Comparison of ENCODE assay signal across 20 cellular contexts in genomic region chr7:116665447-116665996, GRCh38. TPM values are rescaled to one million over a fixed set of nuclear protein-coding genes. Genes with fewer than 3 reads are reported as not detected.
DNase-seq lines count a peak whose midpoint lies in the region; ATAC-seq, FAIRE-seq and TF ChIP-seq lines count a peak whose summit lies in the region.
"Had no signal": no experiment of that assay in that cellular context is flagged by ENCODE, and none has a peak within 500 bp of the region (broad histone marks: within the 10 kb centered on the region; RNA-seq: fewer than 3 reads in every experiment).

No MANE protein-coding gene starts in this region.

- H4K20me1 ChIP-seq in K562 (replicated peaks; ENCODE audit: control insufficient read depth, insufficient read depth, low read length): no peaks in the 10 kb centered on the region

- ATAC-seq in K562: no peak
- ATAC-seq in HG03039 (IDR thresholded peaks at IDR 0.05; ENCODE audit: unreplicated experiment): no peak
- ATAC-seq: GM12878 had no signal

- no peaks in the 10 kb centered on the region for H3K9me1 ChIP-seq in K562 (ENCODE audit: control insufficient read depth, insufficient read depth, low read length)

- no peaks in the 10 kb centered on the region for H3K79me2 ChIP-seq in K562 (ENCODE audit: control insufficient read depth, insufficient read depth, low read length)

- intact Hi-C loops in K562 (cut with micrococcal nuclease) (no loop called here), A673 (cut with micrococcal nuclease; ENCODE audit: unreplicated experiment) (no loop called here)

- TF ChIP-seq POLR2A in K562 (conservative IDR thresholded peaks at IDR 0.05): no peak

- FAIRE-seq in K562 (lab: Jason Lieb, UNC): no peak
- FAIRE-seq: GM12878 had no signal

- H3K4me2 ChIP-seq in K562 (ENCODE audit: insufficient read depth, low read length): no peak overlapping the region

- TF ChIP-seq RAD21 in K562 (CRISPR knock-in tag; conservative IDR thresholded peaks at IDR 0.05 in 1 of 2, IDR thresholded peaks at IDR 0.05 in 1 of 2): no peak

- no peaks in the 10 kb centered on the region for H3K9me3 ChIP-seq in K562 (replicated peaks; ENCODE audit: control insufficient read depth, insufficient read depth, low read depth, low read length)
- H3K9me3 ChIP-seq in A673 (ENCODE audit: low read depth, low read length, poor library complexity, severe bottlenecking): no peaks in the 10 kb centered on the region
- H3K9me3 ChIP-seq: BE2C, Caco-2 had no signal

- peaks cover 6 to 21% of the 10 kb centered on the region in 2 experiments; a peak in 3 of 5 replicates for H3K27me3 ChIP-seq in K562 (ENCODE audit: control insufficient read depth in 2 of 2, insufficient read depth in 2 of 2, low read length in 2 of 2)
- H3K27me3 ChIP-seq in A673 (replicated peaks; ENCODE audit: insufficient read depth, low read depth, low read length, poor library complexity): no peaks in the 10 kb centered on the region

- CTCF ChIA-PET in K562 (lab: Yijun Ruan, JAX; ENCODE audit: low intra/inter-chr PET ratio) (no interaction called here), A673 (lab: Charles Lee) (interaction anchor here (0.6 kb wide), 1 partner anchor 72 kb away, joined by 7 read pairs; no protein-coding TSS in a partner anchor)

- H3K4me3 ChIP-seq in K562 (no peak overlapping the region), fibroblast of the aortic adventitia (ENCODE audit: low read depth, low read length) (no peak overlapping the region), A673 (ENCODE audit: low read depth, low read length, poor library complexity, severe bottlenecking) (no peak overlapping the region)
- H3K4me3 ChIP-seq: GM12878, SK-N-MC had no signal

- DNase-seq in NCI-H82 (lab: John Stamatoyannopoulos, UW) (peak; percentile 13), NCI-H82 treated with DMSO at 0.1 percent for 48 hours (lab: John Stamatoyannopoulos, UW; ENCODE audit: unreplicated experiment) (no peak), K562 (ENCODE audit: extremely low read depth in 1 of 4, low spot score in 3 of 4) (no peak), fibroblast of the aortic adventitia (ENCODE audit: low read depth) (peak; percentile 23), GM19238 (ENCODE audit: insufficient read length, low spot score) (no peak), DMS53 (lab: John Stamatoyannopoulos, UW) (no peak), A673 (ENCODE audit: low spot score) (no peak)
- DNase-seq: 8988T; BE2C; Caco-2; CD4-positive, CD25-positive, alpha-beta regulatory T cell; EL; NCI-H1092 treated with DMSO at 0.1 percent for 48 hours; NCI-H2081; NCI-H446 treated with DMSO at 0.1 percent for 48 hours; NCI-H748 treated with DMSO at 0.1 percent for 48 hours; SHP77 had no signal

- BruUV-seq in K562 (replicated peaks; lab: Mats Ljungman, UMichigan): no TSS peak
- no TSS peak for BruUV-seq in A673 (replicated peaks; lab: Mats Ljungman, UMichigan)

- TF ChIP-seq CTCF in K562 (IDR thresholded peaks at IDR 0.05 in 2 of 3, conservative IDR thresholded peaks at IDR 0.05 in 1 of 3; ENCODE audit: insufficient read depth in 2 of 3, low read depth in 1 of 3, low read length in 3 of 3): no peak
- TF ChIP-seq CTCF in fibroblast of the aortic adventitia (IDR thresholded peaks at IDR 0.05; ENCODE audit: insufficient read depth, low read length): no peak
- TF ChIP-seq CTCF in A673 (conservative IDR thresholded peaks at IDR 0.05; ENCODE audit: low read depth, low read length): no peak

- H3K9ac ChIP-seq in K562 (ENCODE audit: insufficient read depth in 1 of 2, low read depth in 2 of 2, low read length in 2 of 2): no peak overlapping the region

- in situ Hi-C loops in K562 (cut with MboI): no loop called here

- no peak for TF ChIP-seq EP300 in K562 (IDR thresholded peaks at IDR 0.05; ENCODE audit: low read length)

- no peaks in the 10 kb centered on the region for H3K36me3 ChIP-seq in K562 (ENCODE audit: control insufficient read depth, insufficient read depth, low read length)
- no peaks in the 10 kb centered on the region for H3K36me3 ChIP-seq in A673 (ENCODE audit: insufficient read depth, low read length, poor library complexity, severe bottlenecking)
- H3K36me3 ChIP-seq: BE2C had no signal

- no peak overlapping the region for H2AFZ ChIP-seq in K562 (ENCODE audit: low read depth, low read length)

- no peak overlapping the region for H3K27ac ChIP-seq in K562 (ENCODE audit: extremely low read depth, low read depth, low read length)
- H3K27ac ChIP-seq in A673 (ENCODE audit: low read depth, low read length, poor library complexity, severe bottlenecking): no peak overlapping the region
- H3K27ac ChIP-seq: SK-N-MC had no signal

- no peaks in the 10 kb centered on the region for H3K4me1 ChIP-seq in K562 (replicated peaks in 1 of 2; ENCODE audit: control insufficient read depth in 2 of 2, insufficient read depth in 2 of 2, low read length in 2 of 2)
- peaks cover 6% of the 10 kb centered on the region for H3K4me1 ChIP-seq in A673 (ENCODE audit: insufficient read depth, low read length, poor library complexity, severe bottlenecking)
- H3K4me1 ChIP-seq: BE2C, Caco-2 had no signal

- WGBS in K562 (ENCODE audit: insufficient coverage, low coverage, missing lambda C conversion rate): 3% methylated on average over 2 of the region's 2 CpGs

- POLR2A ChIA-PET in K562 (lab: Yijun Ruan, JAX): interaction anchor here (1.2 kb wide), 1 partner anchor 45 kb away, joined by 3 read pairs; no protein-coding TSS in a partner anchor
- POLR2A ChIA-PET in A673 (lab: Charles Lee; ENCODE audit: low non-redundant PET): no interaction called here

TF ChIP-seq in K562, 482 proteins besides CTCF, POLR2A, EP300 and RAD21:
- TF ChIP-seq CBFA2T3 (IDR thresholded peaks at IDR 0.05) (0 out of 2 replicates have a peak, but pooled peaks have one; percentile 5), SRSF7 (optimal IDR thresholded peaks at IDR 0.05; ENCODE audit: low read depth, low read length) (no peak)

RNA-seq across cellular contexts. Expression of gene MET, which starts 6.5 kb away (rescaled TPM):
- 0.97 and 1.1 TPM in 2 replicates for total RNA-seq in K562 (2011; cell fraction: chromatin; rRNA removed; ENCODE audit: low replicate concordance)
- total RNA-seq in K562 (2011; cell fraction: nucleolus; rRNA removed): 0.66 and 0.83 TPM in 2 replicates
- 1.3 and 1.9 TPM in 2 replicates for total RNA-seq in K562 (2011; cell fraction: nucleoplasm; rRNA removed)
- 0.86 and 1.5 TPM in 2 replicates for total RNA-seq in K562 (2014; rRNA removed)
- 0.70 and 0.84 TPM in 2 replicates for total RNA-seq in K562 (2014; rRNA removed; fragmentation: Illumina TruSeq; extraction: Trizol)
- total RNA-seq in K562 (2015; rRNA removed; fragmentation: Illumina TruSeq; extraction: Trizol): 0.83 and 1.1 TPM in 2 replicates
- 0.65 and 1.2 TPM in 2 replicates for total RNA-seq in K562 (2021)
- polyA plus RNA-seq in K562 (2011; rRNA removed): 0.22 and 2.4 TPM in 2 replicates
- 0.21 and 0.69 TPM in 2 replicates for polyA plus RNA-seq in K562 (2011; cell fraction: cytosol; rRNA removed)
- polyA plus RNA-seq in K562 (2011; cell fraction: nucleus; rRNA removed): 0.48 and 0.97 TPM in 2 replicates
- polyA plus RNA-seq in K562 (2012): 1.5 and 2.0 TPM in 2 replicates
- 1.1 and 1.3 TPM in 2 replicates for polyA plus RNA-seq in K562 (2014; fragmentation: Illumina TruSeq; extraction: Trizol)
- polyA plus RNA-seq in K562 (2014; fragmentation: Nextera tagmentation; extraction: Ambion mirVana): 1 to 10 TPM; 1.3 to 1.5 TPM
- polyA plus RNA-seq in K562 (2014; rRNA removed): 0.47 and 0.90 TPM in 2 replicates
- polyA minus RNA-seq in K562 (2011; rRNA and poly(A)+ RNA removed): 0.90 and 2.0 TPM in 2 replicates
- polyA minus RNA-seq in K562 (2011; cell fraction: cytosol; rRNA and poly(A)+ RNA removed): 1.0 and 1.3 TPM in 2 replicates
- polyA minus RNA-seq in K562 (2011; cell fraction: nucleus; rRNA and poly(A)+ RNA removed): 1.3 and 2.2 TPM in 2 replicates
- total RNA-seq in fibroblast of the aortic adventitia (ENCODE audit: low replicate concordance): 7.5 and 24.1 TPM in 2 replicates
- 5.7 and 6.8 TPM in 2 replicates for total RNA-seq in A673 (2021)
- total RNA-seq: CD4-positive, CD25-positive, alpha-beta regulatory T cell had no signal
- polyA plus RNA-seq: CD4-positive, CD25-positive, alpha-beta regulatory T cell had no signal

Comparison
In these comparisons a context has a peak if more than half of its experiments do, and no peak if none do; other contexts are left out.
1. DNase-seq: peak in NCI-H82 (single experiment) and fibroblast of the aortic adventitia (single experiment); none in NCI-H82 treated with DMSO at 0.1 percent for 48 hours (single experiment), K562 (0 of 4), GM19238 (single experiment), DMS53 (single experiment) and A673 (single experiment).